In the genomic region with DNA sequence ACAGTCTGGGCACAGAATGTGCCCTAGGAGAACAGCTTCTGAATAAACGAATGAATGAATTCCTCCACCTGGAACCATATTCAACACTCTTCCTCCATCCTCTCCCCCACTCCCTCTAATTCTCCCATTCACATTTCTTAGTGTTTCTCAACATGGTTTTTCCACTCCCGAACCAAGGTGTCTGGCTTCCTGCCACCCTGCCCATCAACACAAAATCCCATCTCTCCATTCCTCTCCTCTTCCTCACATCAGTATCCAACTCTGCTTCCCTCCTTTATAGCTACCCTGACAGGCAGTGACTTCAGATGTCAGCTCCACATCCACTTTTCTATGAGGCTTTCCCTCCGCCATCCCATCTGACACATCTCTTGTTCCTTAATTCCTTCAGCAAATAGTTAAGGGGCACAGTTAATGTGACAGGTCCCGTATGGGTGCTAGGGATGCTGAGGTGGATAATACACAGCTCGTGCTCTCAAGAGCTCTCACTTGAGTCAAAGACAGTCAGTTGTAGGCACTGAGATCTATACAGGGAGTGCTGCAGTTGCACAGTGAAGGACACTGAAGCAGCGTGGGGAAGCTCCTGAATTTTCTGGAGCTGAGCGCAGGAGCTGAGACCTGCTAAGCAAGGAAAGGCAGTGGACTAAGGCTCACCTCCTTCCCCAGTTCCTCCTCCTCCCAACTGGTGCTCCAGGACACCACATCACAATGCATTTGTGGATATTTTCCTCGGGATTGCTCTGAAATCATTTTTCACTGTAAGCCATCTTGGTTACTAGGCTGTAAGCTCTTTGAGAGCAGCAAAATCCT, we compare ENCODE assay signal across 1 cellular context.
TF ChIP-seq lines count a peak whose summit lies in the region.

No MANE protein-coding gene starts in this region.

TF ChIP-seq in HepG2, 621 proteins besides CTCF, POLR2A, EP300 and RAD21:
- TF ChIP-seq ZNF263 (CRISPR knock-in tag; IDR thresholded peaks at IDR 0.05) (peak; percentile 93), RBM22 (optimal IDR thresholded peaks at IDR 0.05; ENCODE audit: low read length) (peak; percentile 45), U2AF1 (optimal IDR thresholded peaks at IDR 0.05; ENCODE audit: low read depth, low read length) (no peak), KDM2A (CRISPR knock-in tag; IDR thresholded peaks at IDR 0.05; ENCODE audit: borderline replicate concordance, low read depth) (0 out of 2 replicates have a peak, but pooled peaks have one; percentile 5), TEAD2 (CRISPR knock-in tag; IDR thresholded peaks at IDR 0.05) (no peak), ZNF260 (CRISPR knock-in tag; IDR thresholded peaks at IDR 0.05; ENCODE audit: borderline replicate concordance, low read depth) (no peak), ZNF350 (CRISPR knock-in tag; IDR thresholded peaks at IDR 0.05; ENCODE audit: borderline replicate concordance, low read depth) (no peak), KAT7 (CRISPR knock-in tag; IDR thresholded peaks at IDR 0.05; ENCODE audit: borderline replicate concordance) (0 out of 2 replicates have a peak, but pooled peaks have one; percentile 7), SAP130 (CRISPR knock-in tag; IDR thresholded peaks at IDR 0.05; ENCODE audit: low read depth) (0 out of 2 replicates have a peak, but pooled peaks have one; percentile 11)
- TF ChIP-seq, protein P1, sequence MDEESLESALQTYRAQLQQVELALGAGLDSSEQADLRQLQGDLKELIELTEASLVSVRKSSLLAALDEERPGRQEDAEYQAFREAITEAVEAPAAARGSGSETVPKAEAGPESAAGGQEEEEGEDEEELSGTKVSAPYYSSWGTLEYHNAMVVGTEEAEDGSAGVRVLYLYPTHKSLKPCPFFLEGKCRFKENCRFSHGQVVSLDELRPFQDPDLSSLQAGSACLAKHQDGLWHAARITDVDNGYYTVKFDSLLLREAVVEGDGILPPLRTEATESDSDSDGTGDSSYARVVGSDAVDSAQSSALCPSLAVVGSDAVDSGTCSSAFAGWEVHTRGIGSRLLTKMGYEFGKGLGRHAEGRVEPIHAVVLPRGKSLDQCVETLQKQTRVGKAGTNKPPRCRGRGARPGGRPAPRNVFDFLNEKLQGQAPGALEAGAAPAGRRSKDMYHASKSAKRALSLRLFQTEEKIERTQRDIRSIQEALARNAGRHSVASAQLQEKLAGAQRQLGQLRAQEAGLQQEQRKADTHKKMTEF (CRISPR knock-in tag; IDR thresholded peaks at IDR 0.05): 0 out of 2 replicates have a peak, but pooled peaks have one; percentile 22
- TF ChIP-seq, protein P2, sequence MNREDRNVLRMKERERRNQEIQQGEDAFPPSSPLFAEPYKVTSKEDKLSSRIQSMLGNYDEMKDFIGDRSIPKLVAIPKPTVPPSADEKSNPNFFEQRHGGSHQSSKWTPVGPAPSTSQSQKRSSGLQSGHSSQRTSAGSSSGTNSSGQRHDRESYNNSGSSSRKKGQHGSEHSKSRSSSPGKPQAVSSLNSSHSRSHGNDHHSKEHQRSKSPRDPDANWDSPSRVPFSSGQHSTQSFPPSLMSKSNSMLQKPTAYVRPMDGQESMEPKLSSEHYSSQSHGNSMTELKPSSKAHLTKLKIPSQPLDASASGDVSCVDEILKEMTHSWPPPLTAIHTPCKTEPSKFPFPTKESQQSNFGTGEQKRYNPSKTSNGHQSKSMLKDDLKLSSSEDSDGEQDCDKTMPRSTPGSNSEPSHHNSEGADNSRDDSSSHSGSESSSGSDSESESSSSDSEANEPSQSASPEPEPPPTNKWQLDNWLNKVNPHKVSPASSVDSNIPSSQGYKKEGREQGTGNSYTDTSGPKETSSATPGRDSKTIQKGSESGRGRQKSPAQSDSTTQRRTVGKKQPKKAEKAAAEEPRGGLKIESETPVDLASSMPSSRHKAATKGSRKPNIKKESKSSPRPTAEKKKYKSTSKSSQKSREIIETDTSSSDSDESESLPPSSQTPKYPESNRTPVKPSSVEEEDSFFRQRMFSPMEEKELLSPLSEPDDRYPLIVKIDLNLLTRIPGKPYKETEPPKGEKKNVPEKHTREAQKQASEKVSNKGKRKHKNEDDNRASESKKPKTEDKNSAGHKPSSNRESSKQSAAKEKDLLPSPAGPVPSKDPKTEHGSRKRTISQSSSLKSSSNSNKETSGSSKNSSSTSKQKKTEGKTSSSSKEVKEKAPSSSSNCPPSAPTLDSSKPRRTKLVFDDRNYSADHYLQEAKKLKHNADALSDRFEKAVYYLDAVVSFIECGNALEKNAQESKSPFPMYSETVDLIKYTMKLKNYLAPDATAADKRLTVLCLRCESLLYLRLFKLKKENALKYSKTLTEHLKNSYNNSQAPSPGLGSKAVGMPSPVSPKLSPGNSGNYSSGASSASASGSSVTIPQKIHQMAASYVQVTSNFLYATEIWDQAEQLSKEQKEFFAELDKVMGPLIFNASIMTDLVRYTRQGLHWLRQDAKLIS (CRISPR knock-in tag; IDR thresholded peaks at IDR 0.05): 0 out of 2 replicates have a peak, but pooled peaks have one; percentile 5
